ENCODE assay signal across 8 cellular contexts in genomic region chr13:51221674-51222509, GRCh38. TPM values are rescaled to one million over a fixed set of nuclear protein-coding genes. Genes with fewer than 3 reads are reported as not detected.
A peak's percentile ranks its signal among the peaks of the same experiment; 100 is the strongest.
DNase-seq lines count a peak whose midpoint lies in the region; ATAC-seq and TF ChIP-seq lines count a peak whose summit lies in the region.

A gene with protein sequence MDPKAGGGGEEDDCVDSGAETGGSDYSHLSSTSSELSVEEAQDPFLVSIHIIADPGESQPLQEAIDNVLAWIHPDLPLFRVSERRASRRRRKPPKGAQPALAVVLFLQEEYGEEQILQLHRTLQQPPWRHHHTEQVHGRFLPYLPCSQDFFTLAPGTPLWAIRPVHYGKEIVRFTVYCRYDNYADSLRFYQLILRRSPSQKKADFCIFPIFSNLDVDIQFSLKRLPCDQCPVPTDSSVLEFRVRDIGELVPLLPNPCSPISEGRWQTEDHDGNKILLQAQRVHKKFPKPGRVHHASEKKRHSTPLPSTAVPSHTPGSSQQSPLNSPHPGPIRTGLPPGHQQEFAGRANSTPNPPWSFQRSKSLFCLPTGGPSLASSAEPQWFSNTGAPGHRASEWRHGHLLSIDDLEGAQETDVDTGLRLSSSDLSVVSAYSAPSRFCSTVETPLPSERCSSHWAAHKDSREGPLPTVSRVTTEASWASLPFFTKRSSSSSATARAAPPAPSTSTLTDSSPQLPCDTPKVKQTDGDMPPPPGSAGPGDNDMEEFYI (plus strand): TSS chr13:51222398. CDS start chr13:51222502, 104 bp downstream.

- H3K36me3 ChIP-seq in WERI-Rb-1 = peaks cover 9% of the 10 kb centered on the region; the same call in 1 of the 2 replicates
- H3K36me3 ChIP-seq in left lung = no peaks in the 10 kb centered on the region

- no peak for TF ChIP-seq RAD21 in Ishikawa (IDR thresholded peaks at IDR 0.05; ENCODE audit: low read depth)

- no peak for TF ChIP-seq EP300 in Ishikawa (IDR thresholded peaks at IDR 0.05; ENCODE audit: borderline replicate concordance)

- H3K27ac ChIP-seq in WERI-Rb-1 (peak within 1 kb of the TSS; percentile 70), left lung (peak within 1 kb of the TSS in 1 of 2 donors; percentile 50)

- peaks cover 0 to 21% of the 10 kb centered on the region in 2 donors for H3K4me1 ChIP-seq in left lung

- intact Hi-C loops in left lung (cut with DNase I) = no loop called here

- peak; percentile 91 for DNase-seq in COLO668 (lab: John Stamatoyannopoulos, UW; ENCODE audit: unreplicated experiment)
- DNase-seq in WERI-Rb-1 = peak; percentile 20
- peak; percentile 21 for DNase-seq in choroid plexus epithelial cell (ENCODE audit: low read depth)
- no peak for DNase-seq in left lung
- peak; percentile 56 for DNase-seq in stimulated activated CD4-positive, alpha-beta T cell treated with anti-CD3 and anti-CD28 coated beads, Interleukin-4, amount 100 ng/mL, for 1 hour
- DNase-seq in NCI-H510A (lab: John Stamatoyannopoulos, UW) = no peak

- ATAC-seq in GM21381 (IDR thresholded peaks at IDR 0.05; ENCODE audit: unreplicated experiment) (peak; percentile 82), left lung (peak; percentile 97)

- no peaks in the 10 kb centered on the region for H3K9me3 ChIP-seq in WERI-Rb-1 (ENCODE audit: severe bottlenecking)
- no peaks in the 10 kb centered on the region for H3K9me3 ChIP-seq in left lung

- peak within 1 kb of the TSS; percentile 68 for H3K4me3 ChIP-seq in WERI-Rb-1 (ENCODE audit: low read depth, low read length)
- H3K4me3 ChIP-seq in choroid plexus epithelial cell (ENCODE audit: low read depth, low read length) = peak within 1 kb of the TSS; percentile 63
- peak within 1 kb of the TSS; percentile 58 to 71 for H3K4me3 ChIP-seq in left lung

- TF ChIP-seq CTCF in WERI-Rb-1 (IDR thresholded peaks at IDR 0.05; ENCODE audit: low read depth, low read length) (0 out of 2 replicates have a peak, but pooled peaks have one; percentile 14), choroid plexus epithelial cell (conservative IDR thresholded peaks at IDR 0.05; ENCODE audit: low read depth, low read length) (no peak), left lung (IDR thresholded peaks at IDR 0.05) (no peak)

- H3K27me3 ChIP-seq in WERI-Rb-1 (ENCODE audit: insufficient read depth, low read depth, severe bottlenecking) = no peaks in the 10 kb centered on the region
- peaks cover 0 to 40% of the 10 kb centered on the region in 2 donors for H3K27me3 ChIP-seq in left lung

TF ChIP-seq in Ishikawa, 13 proteins besides CTCF, POLR2A, EP300 and RAD21:
- TF ChIP-seq, protein P1, sequence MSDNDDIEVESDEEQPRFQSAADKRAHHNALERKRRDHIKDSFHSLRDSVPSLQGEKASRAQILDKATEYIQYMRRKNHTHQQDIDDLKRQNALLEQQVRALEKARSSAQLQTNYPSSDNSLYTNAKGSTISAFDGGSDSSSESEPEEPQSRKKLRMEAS (IDR thresholded peaks at IDR 0.05) = peak; percentile 92
- TF ChIP-seq TCF12 (IDR thresholded peaks at IDR 0.05; ENCODE audit: low read depth) = 0 out of 2 replicates have a peak, but pooled peaks have one; percentile 22
- TF ChIP-seq TEAD4 (IDR thresholded peaks at IDR 0.05) = no peak
- TF ChIP-seq YY1 (IDR thresholded peaks at IDR 0.05; ENCODE audit: low read depth) = no peak

RNA-seq across cellular contexts. Expression of the gene that starts here (rescaled TPM):
- total RNA-seq in left lung = 1 to 10 TPM; 2.4 to 4.1 TPM

Comparison
In these comparisons a context has a peak if more than half of its experiments do, and no peak if none do; other contexts are left out.
1. DNase-seq: peak in COLO668 (single experiment), WERI-Rb-1 (single experiment), choroid plexus epithelial cell (single experiment) and stimulated activated CD4-positive, alpha-beta T cell treated with anti-CD3 and anti-CD28 coated beads, Interleukin-4, amount 100 ng/mL, for 1 hour (single experiment); none in left lung (0 of 2) and NCI-H510A (single experiment).
2. Peak in every context shown above with its lines, with median percentiles within 50 percentile points of each other: H3K4me3 ChIP-seq.